Comparison of ENCODE assay signal across 18 cellular contexts in genomic region chr1:2379733-2380404, GRCh38. TPM values are rescaled to one million over a fixed set of nuclear protein-coding genes. Genes with fewer than 3 reads are reported as not detected.
DNase-seq lines count a peak whose midpoint lies in the region; ATAC-seq, FAIRE-seq and TF ChIP-seq lines count a peak whose summit lies in the region.
"Had no signal": no experiment of that assay in that cellular context is flagged by ENCODE, and none has a peak within 500 bp of the region (broad histone marks: within the 10 kb centered on the region; RNA-seq: fewer than 3 reads in every experiment).

No MANE protein-coding gene starts in this region.

- TF ChIP-seq EP300 in ovary (IDR thresholded peaks at IDR 0.05): no peak

- TF ChIP-seq CTCF in ovary (IDR thresholded peaks at IDR 0.05) (no peak), GM10266 (IDR thresholded peaks at IDR 0.05; ENCODE audit: control insufficient read depth, insufficient read depth, low read depth, missing control alignments) (no peak)

- no peak for ATAC-seq in left ventricle myocardium superior
- ATAC-seq: activated T-cell treated with anti-CD3 and anti-CD28 coated beads, Interleukin-2, amount 50 U/mL, for 72 hours; body of pancreas had no signal

- DNase-seq in GM18507 (ENCODE audit: extremely low spot score, insufficient read length, low read depth) (no peak), left ventricle myocardium superior (peak; percentile 17), ovary (peak in 3 of 5 donors; percentile 17 to 37 (median 21)), GM10266 (ENCODE audit: extremely low spot score) (no peak)
- no peak for DNase-seq in activated naive CD4-positive, alpha-beta T cell treated with Interleukin-2 at 50 U/mL for 16 hours
- DNase-seq in stimulated activated CD4-positive, alpha-beta T cell treated with anti-CD3 and anti-CD28 coated beads, Interleukin-12 subunit alpha, Interleukin-12 subunit beta, amount 100 ng/mL, for 4 hours: no peak
- DNase-seq: activated CD4-positive, alpha-beta T cell treated with anti-CD3 and anti-CD28 coated beads for 1 hour; activated CD8-positive, alpha-beta memory T cell treated with anti-CD3 and anti-CD28 coated beads for 24 hours; activated T-cell treated with anti-CD3 and anti-CD28 coated beads, Interleukin-2, amount 50 U/mL, for 72 hours; body of pancreas; DND-41; endodermal cell; NCI-H1417; NCI-H526 treated with DMSO at 0.1 percent for 48 hours; SW 1271 had no signal

- WGBS in ovary, 3 donors: 89% methylated on average over 23 of the region's 23 CpGs

- peak; percentile 42 for FAIRE-seq in GM18507 (lab: Jason Lieb, UNC)

- intact Hi-C loops in left ventricle myocardium superior (cut with micrococcal nuclease) (loop anchor here (5.0 kb wide), 1 partner anchor 183 kb away; no protein-coding TSS in a partner anchor), ovary (cut with DNase I) (loop anchor here in 3 of 4 donors (5.0 kb wide), 4 partner anchors 58 to 203 kb away; no protein-coding TSS in a partner anchor)

- H3K9ac ChIP-seq in BLaER1: no peak overlapping the region

- no peak for TF ChIP-seq POLR2A in ovary (IDR thresholded peaks at IDR 0.05)

- H3K27me3 ChIP-seq in BLaER1 (peaks cover 72% of the 10 kb centered on the region), ovary (no peaks in the 10 kb centered on the region)
- H3K27me3 ChIP-seq: body of pancreas, neutrophil had no signal

- H4K20me1 ChIP-seq in BLaER1: peaks cover 72% of the 10 kb centered on the region

- H3K9me3 ChIP-seq in BLaER1: no peaks in the 10 kb centered on the region
- H3K9me3 ChIP-seq in ovary: no peaks in the 10 kb centered on the region
- H3K9me3 ChIP-seq: body of pancreas, HAP-1, neutrophil had no signal

- peak overlapping the region; percentile 71 for H3K4me2 ChIP-seq in BLaER1

- H3K4me1 ChIP-seq in BLaER1 (peaks cover 47% of the 10 kb centered on the region), ovary (ENCODE audit: insufficient read depth) (peaks cover 4% of the 10 kb centered on the region)
- H3K4me1 ChIP-seq: HAP-1 had no signal

- H3K36me3 ChIP-seq in BLaER1: no peaks in the 10 kb centered on the region
- no peaks in the 10 kb centered on the region for H3K36me3 ChIP-seq in ovary
- H3K36me3 ChIP-seq: HAP-1, neutrophil had no signal

- H3K4me3 ChIP-seq in BLaER1 (no peak overlapping the region), ovary (no peak overlapping the region)
- H3K4me3 ChIP-seq: body of pancreas, HAP-1 had no signal

- H3K27ac ChIP-seq in BLaER1 (no peak overlapping the region), ovary (no peak overlapping the region)
- H3K27ac ChIP-seq: body of pancreas, neutrophil had no signal

RNA-seq across cellular contexts. Expression of gene MORN1, which starts 11.5 kb away (rescaled TPM):
- total RNA-seq in left ventricle myocardium superior (5.3 TPM), ovary (10 to 100 TPM; 15.6 to 24.2 (median 17.8) TPM)
- 1 to 10 TPM; 1.7 to 8.6 TPM for polyA plus RNA-seq in ovary

RNA-seq across cellular contexts. Expression of gene RER1, which starts 11.8 kb away (rescaled TPM):
- total RNA-seq in left ventricle myocardium superior: 98.1 TPM
- 100 to 1,000 TPM in 3 of 7 donors, 10 to 100 TPM in 4; 51.0 to 130 (median 99.0) TPM for total RNA-seq in ovary
- 100 to 1,000 TPM in 1 of 2 donors, 10 to 100 TPM in 1; 66.0 to 224 TPM for polyA plus RNA-seq in ovary

RNA-seq across cellular contexts. Expression of gene PEX10, which starts 32.5 kb away (rescaled TPM):
- total RNA-seq in left ventricle myocardium superior (13.7 TPM), ovary (10 to 100 TPM; 14.4 to 25.9 (median 23.0) TPM)
- polyA plus RNA-seq in ovary: 10 to 100 TPM; 14.5 to 19.3 TPM

Comparison
In these comparisons a context has a peak if more than half of its experiments do, and no peak if none do; other contexts are left out.
1. DNase-seq: peak in left ventricle myocardium superior (single experiment) and ovary (3 of 5); none in GM18507 (single experiment), activated naive CD4-positive, alpha-beta T cell treated with Interleukin-2 at 50 U/mL for 16 hours (single experiment), GM10266 (single experiment) and stimulated activated CD4-positive, alpha-beta T cell treated with anti-CD3 and anti-CD28 coated beads, Interleukin-12 subunit alpha, Interleukin-12 subunit beta, amount 100 ng/mL, for 4 hours (single experiment).